Comparison of ENCODE assay signal across 16 cellular contexts in the genomic region with DNA sequence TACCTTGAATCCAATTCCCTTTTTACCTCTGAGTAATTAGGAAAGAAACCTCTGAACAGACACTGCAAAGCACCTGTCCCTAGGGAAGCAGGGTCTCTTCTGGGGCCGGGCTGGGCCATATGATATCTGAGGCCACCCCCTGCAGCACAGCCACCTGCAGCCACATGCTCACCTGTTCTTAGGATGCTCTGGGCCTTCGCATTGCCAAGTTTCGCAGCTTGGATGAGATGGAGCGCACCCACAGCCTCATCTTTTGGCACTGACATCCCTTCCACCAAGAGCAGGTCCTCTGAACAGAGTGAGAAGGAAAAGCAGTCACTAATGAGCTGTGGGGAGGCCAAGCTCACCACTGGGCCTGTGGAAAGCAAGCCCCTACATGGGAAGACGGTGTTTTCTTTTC. TPM values are rescaled to one million over a fixed set of nuclear protein-coding genes. Genes with fewer than 3 reads are reported as not detected.
A peak's percentile ranks its signal among the peaks of the same experiment; 100 is the strongest.
DNase-seq lines count a peak whose midpoint lies in the region; ATAC-seq, FAIRE-seq and TF ChIP-seq lines count a peak whose summit lies in the region.
"Had no signal": no experiment of that assay in that cellular context is flagged by ENCODE, and none has a peak within 500 bp of the region (broad histone marks: within the 10 kb centered on the region; RNA-seq: fewer than 3 reads in every experiment).

No MANE protein-coding gene starts in this region.

- no peak for ATAC-seq in naive thymus-derived CD8-positive, alpha-beta T cell
- ATAC-seq: mucosa of descending colon, WTC11 had no signal

- TF ChIP-seq POLR2A in GM12891 (IDR thresholded peaks at IDR 0.05; ENCODE audit: low read depth, low read length) = no peak

- POLR2A ChIA-PET in naive thymus-derived CD8-positive, alpha-beta T cell (lab: Charles Lee) = no interaction called here

- no peaks in the 10 kb centered on the region for H3K27me3 Mint-ChIP-seq in T-helper 2 cell treated with Interferon-gamma antibody and Interleukin-4, amounts not matched to agents 5 μg/mL and 100 μg/mL, for 36 hours (ENCODE audit: low read depth)
- H3K27me3 Mint-ChIP-seq in activated T-helper 2 cell treated with anti-CD3 and anti-CD28 coated beads, Interferon-gamma antibody, Interleukin-2, Interleukin-4, amounts not matched to agents 10 μg/mL and 5 μg/mL and 100 μg/mL, durations not matched to agents 14 hours and 24 hours and 36 hours (ENCODE audit: low read depth) = no peaks in the 10 kb centered on the region
- no peaks in the 10 kb centered on the region for H3K27me3 Mint-ChIP-seq in naive thymus-derived CD8-positive, alpha-beta T cell

- peak overlapping the region; percentile 79 for H3K27ac Mint-ChIP-seq in T-helper 2 cell treated with Interferon-gamma antibody and Interleukin-4, amounts not matched to agents 5 μg/mL and 100 μg/mL, for 36 hours
- H3K27ac Mint-ChIP-seq in activated T-helper 2 cell treated with anti-CD3 and anti-CD28 coated beads, Interferon-gamma antibody, Interleukin-2, Interleukin-4, amounts not matched to agents 10 μg/mL and 5 μg/mL and 100 μg/mL, durations not matched to agents 14 hours and 24 hours and 36 hours = peak overlapping the region; percentile 87
- peak overlapping the region in 8 of 10 donors; percentile 34 to 89 (median 68) for H3K27ac Mint-ChIP-seq in naive thymus-derived CD8-positive, alpha-beta T cell

- H3K4me3 Mint-ChIP-seq in T-helper 2 cell treated with Interferon-gamma antibody and Interleukin-4, amounts not matched to agents 5 μg/mL and 100 μg/mL, for 36 hours = peak overlapping the region; percentile 55
- H3K4me3 Mint-ChIP-seq in activated T-helper 2 cell treated with anti-CD3 and anti-CD28 coated beads, Interferon-gamma antibody, Interleukin-2, Interleukin-4, amounts not matched to agents 10 μg/mL and 5 μg/mL and 100 μg/mL, durations not matched to agents 14 hours and 24 hours and 36 hours (ENCODE audit: low read depth) = peak overlapping the region; percentile 41
- no peak overlapping the region for H3K4me3 Mint-ChIP-seq in naive thymus-derived CD8-positive, alpha-beta T cell
- H3K4me3 Mint-ChIP-seq: WTC11 had no signal

- FAIRE-seq in GM12891 (lab: Jason Lieb, UNC) = no peak
- FAIRE-seq: GM12892 had no signal

- DNase-seq in T-helper 2 cell treated with Interferon-gamma antibody and Interleukin-4, amounts not matched to agents 5 μg/mL and 100 μg/mL, for 36 hours (ENCODE audit: low spot score) = no peak
- DNase-seq in T-helper 2 cell (no peak), NCI-H2107 (lab: John Stamatoyannopoulos, UW) (peak; percentile 32), GM12891 (ENCODE audit: insufficient read length, low spot score) (no peak), KG1 (lab: John Stamatoyannopoulos, UW) (no peak), SIG-M5 (lab: John Stamatoyannopoulos, UW) (no peak)
- no peak for DNase-seq in activated T-helper 2 cell treated with anti-CD3 and anti-CD28 coated beads, Interferon-gamma antibody, Interleukin-2, Interleukin-4, amounts not matched to agents 10 μg/mL and 5 μg/mL and 100 μg/mL, durations not matched to agents 14 hours and 24 hours and 36 hours (ENCODE audit: low spot score)
- DNase-seq in naive thymus-derived CD8-positive, alpha-beta T cell = no peak
- DNase-seq: activated T-cell treated with anti-CD3 and anti-CD28 coated beads, Interleukin-2, amount 50 U/mL, for 1 hour; esophagus squamous epithelium; heart right ventricle; mucosa of descending colon; NCI-H524 treated with DMSO at 0.1 percent for 48 hours; stimulated activated CD4-positive, alpha-beta T cell treated with anti-CD3 and anti-CD28 coated beads, Interleukin-12 subunit alpha, Interleukin-12 subunit beta, amount 100 ng/mL, for 4 hours had no signal

- H3K9me3 Mint-ChIP-seq in T-helper 2 cell treated with Interferon-gamma antibody and Interleukin-4, amounts not matched to agents 5 μg/mL and 100 μg/mL, for 36 hours = peaks cover 3% of the 10 kb centered on the region
- H3K9me3 Mint-ChIP-seq in activated T-helper 2 cell treated with anti-CD3 and anti-CD28 coated beads, Interferon-gamma antibody, Interleukin-2, Interleukin-4, amounts not matched to agents 10 μg/mL and 5 μg/mL and 100 μg/mL, durations not matched to agents 14 hours and 24 hours and 36 hours = peaks cover 6% of the 10 kb centered on the region
- H3K9me3 Mint-ChIP-seq in naive thymus-derived CD8-positive, alpha-beta T cell = peaks cover 0 to 8% (median 3%) of the 10 kb centered on the region in 9 donors

- H3K4me1 Mint-ChIP-seq in T-helper 2 cell treated with Interferon-gamma antibody and Interleukin-4, amounts not matched to agents 5 μg/mL and 100 μg/mL, for 36 hours (ENCODE audit: low read depth) = peaks cover 36% of the 10 kb centered on the region
- peaks cover 38% of the 10 kb centered on the region for H3K4me1 Mint-ChIP-seq in activated T-helper 2 cell treated with anti-CD3 and anti-CD28 coated beads, Interferon-gamma antibody, Interleukin-2, Interleukin-4, amounts not matched to agents 10 μg/mL and 5 μg/mL and 100 μg/mL, durations not matched to agents 14 hours and 24 hours and 36 hours (ENCODE audit: low read depth)
- peaks cover 21 to 44% (median 35%) of the 10 kb centered on the region in 4 donors for H3K4me1 Mint-ChIP-seq in naive thymus-derived CD8-positive, alpha-beta T cell

- peaks cover 64% of the 10 kb centered on the region for H3K36me3 Mint-ChIP-seq in T-helper 2 cell treated with Interferon-gamma antibody and Interleukin-4, amounts not matched to agents 5 μg/mL and 100 μg/mL, for 36 hours (ENCODE audit: low read depth)
- H3K36me3 Mint-ChIP-seq in activated T-helper 2 cell treated with anti-CD3 and anti-CD28 coated beads, Interferon-gamma antibody, Interleukin-2, Interleukin-4, amounts not matched to agents 10 μg/mL and 5 μg/mL and 100 μg/mL, durations not matched to agents 14 hours and 24 hours and 36 hours (ENCODE audit: low read depth) = peaks cover 75% of the 10 kb centered on the region
- peaks cover 12 to 91% (median 18%) of the 10 kb centered on the region in 3 donors for H3K36me3 Mint-ChIP-seq in naive thymus-derived CD8-positive, alpha-beta T cell

- intact Hi-C loops in activated T-helper 2 cell treated with anti-CD3 and anti-CD28 coated beads, Interferon-gamma antibody, Interleukin-2, Interleukin-4, amounts not matched to agents 10 μg/mL and 5 μg/mL and 100 μg/mL, durations not matched to agents 14 hours and 24 hours and 36 hours (cut with micrococcal nuclease) = loop anchor here (2.0 to 5.0 kb wide), 2 partner anchors 27 to 39 kb away; a partner anchor contains a TSS

TF ChIP-seq in GM12891, 5 proteins besides CTCF, POLR2A, EP300 and RAD21:
- no peak for TF ChIP-seq SPI1 (IDR thresholded peaks at IDR 0.05; ENCODE audit: low read depth, low read length)
- TF ChIP-seq POLR2AphosphoS5 (IDR thresholded peaks at IDR 0.05; ENCODE audit: low read depth, low read length) = no peak
- no peak for TF ChIP-seq POU2F2 (IDR thresholded peaks at IDR 0.05; ENCODE audit: low read depth, low read length)
- TF ChIP-seq TAF1 (IDR thresholded peaks at IDR 0.05; ENCODE audit: low read depth, low read length) = no peak
- no peak for TF ChIP-seq PAX5 (IDR thresholded peaks at IDR 0.05; ENCODE audit: insufficient read depth, low read length, severe bottlenecking)

RNA-seq across cellular contexts. Expression of a gene that starts 27.3 kb away (rescaled TPM):
- total RNA-seq in activated T-helper 2 cell treated with anti-CD3 and anti-CD28 coated beads, Interferon-gamma antibody, Interleukin-2, Interleukin-4, amounts not matched to agents 10 μg/mL and 5 μg/mL and 100 μg/mL, durations not matched to agents 14 hours and 24 hours and 36 hours = 160 and 161 TPM in 2 replicates
- 10 to 100 TPM; 56.7 to 59.0 TPM for total RNA-seq in naive thymus-derived CD8-positive, alpha-beta T cell
- 10 to 100 TPM; 60.8 to 84.5 (median 71.0) TPM for polyA plus RNA-seq in naive thymus-derived CD8-positive, alpha-beta T cell
- 161 TPM for polyA plus RNA-seq in GM12891 (2012; ENCODE audit: low read depth, missing spikeins)

RNA-seq across cellular contexts. Expression of a gene that starts 40.2 kb away (rescaled TPM):
- total RNA-seq in activated T-helper 2 cell treated with anti-CD3 and anti-CD28 coated beads, Interferon-gamma antibody, Interleukin-2, Interleukin-4, amounts not matched to agents 10 μg/mL and 5 μg/mL and 100 μg/mL, durations not matched to agents 14 hours and 24 hours and 36 hours = 27.7 and 28.5 TPM in 2 replicates
- total RNA-seq in naive thymus-derived CD8-positive, alpha-beta T cell = 10 to 100 TPM; 16.5 to 17.4 TPM
- 1 to 10 TPM; 3.7 to 6.1 (median 4.5) TPM for polyA plus RNA-seq in naive thymus-derived CD8-positive, alpha-beta T cell
- 3.9 TPM for polyA plus RNA-seq in GM12891 (2012; ENCODE audit: low read depth, missing spikeins)

RNA-seq across cellular contexts. Expression of a gene that starts 48.8 kb away (rescaled TPM):
- total RNA-seq in activated T-helper 2 cell treated with anti-CD3 and anti-CD28 coated beads, Interferon-gamma antibody, Interleukin-2, Interleukin-4, amounts not matched to agents 10 μg/mL and 5 μg/mL and 100 μg/mL, durations not matched to agents 14 hours and 24 hours and 36 hours = not detected in 2 replicates
- total RNA-seq in naive thymus-derived CD8-positive, alpha-beta T cell = under 1 TPM in 1 of 2 experiments, not detected in 1; 0.19 TPM
- polyA plus RNA-seq in naive thymus-derived CD8-positive, alpha-beta T cell = under 1 TPM in 1 of 3 donors, not detected in 2; 0.09 TPM
- polyA plus RNA-seq in GM12891 (2012; ENCODE audit: low read depth, missing spikeins) = not detected

Comparison
In these comparisons a context has a peak if more than half of its experiments do, and no peak if none do; other contexts are left out.
1. H3K4me3 Mint-ChIP-seq: peak in T-helper 2 cell treated with Interferon-gamma antibody and Interleukin-4, amounts not matched to agents 5 μg/mL and 100 μg/mL, for 36 hours (single experiment) and activated T-helper 2 cell treated with anti-CD3 and anti-CD28 coated beads, Interferon-gamma antibody, Interleukin-2, Interleukin-4, amounts not matched to agents 10 μg/mL and 5 μg/mL and 100 μg/mL, durations not matched to agents 14 hours and 24 hours and 36 hours (single experiment); none in naive thymus-derived CD8-positive, alpha-beta T cell (0 of 10).
2. Peak in every context shown above with its lines, with median percentiles within 50 percentile points of each other: H3K27ac Mint-ChIP-seq.